ENCODE assay signal across 14 cellular contexts in the genomic region with DNA sequence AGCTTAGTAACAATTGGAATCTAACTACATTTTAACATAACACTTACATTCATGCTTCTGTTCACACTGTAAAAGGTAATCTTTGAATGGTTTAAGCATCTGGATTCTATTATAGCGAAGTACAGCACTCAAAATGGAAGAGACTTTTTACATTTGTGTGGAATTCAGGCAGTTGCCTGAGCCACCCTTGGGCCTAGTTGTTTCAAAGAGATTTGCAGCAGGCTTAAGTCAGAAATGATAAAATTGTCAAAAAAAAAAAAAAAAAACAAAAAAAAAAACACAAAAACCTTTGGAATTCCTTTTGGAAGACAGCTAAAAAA.
DNase-seq lines count a peak whose midpoint lies in the region; TF ChIP-seq lines count a peak whose summit lies in the region.
"Had no signal": no experiment of that assay in that cellular context is flagged by ENCODE, and none has a peak within 500 bp of the region (broad histone marks: within the 10 kb centered on the region; RNA-seq: fewer than 3 reads in every experiment).

No MANE protein-coding gene starts in this region.

- H3K4me3 ChIP-seq in SK-N-SH (ENCODE audit: low read depth in 2 of 2, low read length in 1 of 2): no peak overlapping the region
- H3K4me3 ChIP-seq in fibroblast of the aortic adventitia (ENCODE audit: low read depth, low read length): no peak overlapping the region
- H3K4me3 ChIP-seq in smooth muscle cell: no peak overlapping the region
- H3K4me3 ChIP-seq: BLaER1 treated with 17β-estradiol and CSF1 and Interleukin-3, amounts not matched to agents 10 nM and 100 nM had no signal

- WGBS in SK-N-SH (ENCODE audit: low lambda C conversion rate): 65% methylated on average over 1 of the region's 1 CpG
- 88% methylated on average over 1 of the region's 1 CpG for WGBS in smooth muscle cell (ENCODE audit: low lambda C conversion rate)

- H2AFZ ChIP-seq in SK-N-SH (ENCODE audit: low read depth): peak overlapping the region; percentile 64; the same call in 1 of the 2 replicates
- H2AFZ ChIP-seq in smooth muscle cell (ENCODE audit: low read depth): peak overlapping the region; percentile 20

- DNase-seq in EH (ENCODE audit: low read depth) (peak; percentile 17), SK-N-SH (peak; percentile 33), fibroblast of the aortic adventitia (ENCODE audit: low read depth) (peak; percentile 32), smooth muscle cell (lab: John Stamatoyannopoulos, UW; ENCODE audit: unreplicated experiment) (no peak), T-helper 9 cell (no peak), HuH-7 (ENCODE audit: low spot score) (no peak)
- DNase-seq in stimulated activated CD4-positive, alpha-beta T cell treated with anti-CD3 and anti-CD28 coated beads, Interleukin-15, amount 100 ng/mL, for 24 hours: no peak
- DNase-seq: 8988T; ACHN; CD4-positive, CD25-positive, alpha-beta regulatory T cell; DMS 273 treated with DMSO at 0.1 percent for 48 hours; DMS79; EL had no signal

- TF ChIP-seq RAD21 in SK-N-SH (IDR thresholded peaks at IDR 0.05; ENCODE audit: low read length): no peak

- no peaks in the 10 kb centered on the region for H4K20me1 ChIP-seq in SK-N-SH (ENCODE audit: insufficient read depth)
- no peaks in the 10 kb centered on the region for H4K20me1 ChIP-seq in smooth muscle cell (ENCODE audit: low read depth)
- H4K20me1 ChIP-seq: BLaER1 treated with 17β-estradiol and CSF1 and Interleukin-3, amounts not matched to agents 10 nM and 100 nM had no signal

- H3K27me3 ChIP-seq in SK-N-SH (ENCODE audit: insufficient read depth) (no peaks in the 10 kb centered on the region), smooth muscle cell (ENCODE audit: low read depth) (no peaks in the 10 kb centered on the region)
- H3K27me3 ChIP-seq: BLaER1 treated with 17β-estradiol and CSF1 and Interleukin-3, amounts not matched to agents 10 nM and 100 nM had no signal

- H3K4me1 ChIP-seq in SK-N-SH (ENCODE audit: control insufficient read depth in 1 of 2, insufficient read depth in 2 of 2, low read depth in 1 of 2, low read length in 1 of 2): peaks cover 0 to 14% of the 10 kb centered on the region in 2 experiments; a peak in 3 of 4 replicates
- H3K4me1 ChIP-seq in smooth muscle cell (ENCODE audit: low read depth): no peaks in the 10 kb centered on the region
- H3K4me1 ChIP-seq: BLaER1 treated with 17β-estradiol and CSF1 and Interleukin-3, amounts not matched to agents 10 nM and 100 nM had no signal

- H3K4me2 ChIP-seq in SK-N-SH (no peak overlapping the region), smooth muscle cell (no peak overlapping the region)
- H3K4me2 ChIP-seq: BLaER1 treated with 17β-estradiol and CSF1 and Interleukin-3, amounts not matched to agents 10 nM and 100 nM had no signal

- H3K36me3 ChIP-seq in SK-N-SH (replicated peaks in 1 of 2; ENCODE audit: control insufficient read depth in 1 of 2, insufficient read depth in 2 of 2, low read length in 1 of 2) (no peaks in the 10 kb centered on the region), smooth muscle cell (ENCODE audit: low read depth) (no peaks in the 10 kb centered on the region)
- H3K36me3 ChIP-seq: BLaER1 treated with 17β-estradiol and CSF1 and Interleukin-3, amounts not matched to agents 10 nM and 100 nM had no signal

- POLR2A ChIA-PET in SK-N-SH (lab: Yijun Ruan, JAX): interaction anchor here (0.6 kb wide), 1 partner anchor 43 kb away, joined by 3 read pairs; no protein-coding TSS in a partner anchor

- H3K9ac ChIP-seq in SK-N-SH (no peak overlapping the region), smooth muscle cell (ENCODE audit: low read depth) (no peak overlapping the region)
- H3K9ac ChIP-seq: BLaER1 treated with 17β-estradiol and CSF1 and Interleukin-3, amounts not matched to agents 10 nM and 100 nM had no signal

- H3K9me2 ChIP-seq in SK-N-SH: no peaks in the 10 kb centered on the region

- no peaks in the 10 kb centered on the region for H3K9me3 ChIP-seq in SK-N-SH
- H3K9me3 ChIP-seq in smooth muscle cell (replicated peaks; ENCODE audit: low read depth): no peaks in the 10 kb centered on the region
- H3K9me3 ChIP-seq: BLaER1 treated with 17β-estradiol and CSF1 and Interleukin-3, amounts not matched to agents 10 nM and 100 nM had no signal

- CTCF ChIA-PET in SK-N-SH (lab: Yijun Ruan, JAX): interaction anchor here (0.8 to 2.8 kb wide), 4 partner anchors 10 to 91 kb away, joined by 3 to 15 read pairs (median 3); no protein-coding TSS in a partner anchor

- TF ChIP-seq CTCF in SK-N-SH (IDR thresholded peaks at IDR 0.05) (no peak), fibroblast of the aortic adventitia (IDR thresholded peaks at IDR 0.05; ENCODE audit: insufficient read depth, low read length) (no peak), smooth muscle cell (IDR thresholded peaks at IDR 0.05; ENCODE audit: borderline replicate concordance, insufficient read depth, poor library complexity, severe bottlenecking) (no peak)

- H3F3A ChIP-seq in SK-N-SH (replicated peaks; ENCODE audit: insufficient read depth): no peaks in the 10 kb centered on the region
- no peaks in the 10 kb centered on the region for H3F3A ChIP-seq in smooth muscle cell (ENCODE audit: low read depth)

- H3K27ac ChIP-seq in SK-N-SH (ENCODE audit: low read depth in 2 of 2, low read length in 1 of 2) (peak overlapping the region in 1 of 2 experiments; percentile 77; a peak in 1 of 4 replicates), smooth muscle cell (ENCODE audit: low read depth) (no peak overlapping the region)
- H3K27ac ChIP-seq: BLaER1 treated with 17β-estradiol and CSF1 and Interleukin-3, amounts not matched to agents 10 nM and 100 nM had no signal

- TF ChIP-seq EP300 in SK-N-SH (IDR thresholded peaks at IDR 0.05; ENCODE audit: borderline replicate concordance in 1 of 2, low read depth in 1 of 2, low read length in 1 of 2): no peak

- H3K79me2 ChIP-seq in SK-N-SH (ENCODE audit: insufficient read depth) (no peaks in the 10 kb centered on the region), smooth muscle cell (ENCODE audit: low read depth) (no peaks in the 10 kb centered on the region)

TF ChIP-seq in SK-N-SH, 30 proteins besides CTCF, POLR2A, EP300 and RAD21:
- TF ChIP-seq FOXJ3 (CRISPR knock-in tag; IDR thresholded peaks at IDR 0.05) (0 out of 2 replicates have a peak, but pooled peaks have one; percentile 2), SIN3A (IDR thresholded peaks at IDR 0.05; ENCODE audit: borderline replicate concordance, low read depth, low read length) (no peak), NFIC (IDR thresholded peaks at IDR 0.05; ENCODE audit: borderline replicate concordance) (no peak), TCF12 (IDR thresholded peaks at IDR 0.05) (peak; percentile 74), YY1 (IDR thresholded peaks at IDR 0.05; ENCODE audit: low read depth) (no peak)

Comparison
In these comparisons a context has a peak if more than half of its experiments do, and no peak if none do; other contexts are left out.
1. DNase-seq: peak in EH (single experiment), SK-N-SH (single experiment) and fibroblast of the aortic adventitia (single experiment); none in smooth muscle cell (single experiment), T-helper 9 cell (single experiment), stimulated activated CD4-positive, alpha-beta T cell treated with anti-CD3 and anti-CD28 coated beads, Interleukin-15, amount 100 ng/mL, for 24 hours (single experiment) and HuH-7 (single experiment).